ENCODE assay signal across 9 cellular contexts in genomic region chr19:45153339-45154063, GRCh38. TPM values are rescaled to one million over a fixed set of nuclear protein-coding genes. Genes with fewer than 3 reads are reported as not detected.
DNase-seq lines count a peak whose midpoint lies in the region; ATAC-seq and TF ChIP-seq lines count a peak whose summit lies in the region.
"Had no signal": no experiment of that assay in that cellular context is flagged by ENCODE, and none has a peak within 500 bp of the region (broad histone marks: within the 10 kb centered on the region; RNA-seq: fewer than 3 reads in every experiment).

No MANE protein-coding gene starts in this region.

- H3K4me1 ChIP-seq in tibial nerve = peaks cover 0 to 30% (median 22%) of the 10 kb centered on the region in 4 donors

- H3K9me3 ChIP-seq in tibial nerve = no peaks in the 10 kb centered on the region

- no peak overlapping the region for H3K27ac Mint-ChIP-seq in natural killer cell treated with Interleukin-12 subunit alpha and Interleukin-12 subunit beta and Interleukin-15 and Interleukin-18, amount 100 ng/mL, for 72 hours

- peaks cover 11 to 19% of the 10 kb centered on the region in 2 donors for H3K4me1 Mint-ChIP-seq in natural killer cell treated with Interleukin-12 subunit alpha and Interleukin-12 subunit beta and Interleukin-15 and Interleukin-18, amount 100 ng/mL, for 72 hours (ENCODE audit: low read depth in 2 of 2)

- no peaks in the 10 kb centered on the region for H3K36me3 Mint-ChIP-seq in natural killer cell treated with Interleukin-12 subunit alpha and Interleukin-12 subunit beta and Interleukin-15 and Interleukin-18, amount 100 ng/mL, for 72 hours

- TF ChIP-seq CTCF in tibial nerve (IDR thresholded peaks at IDR 0.05) = no peak

- ATAC-seq in natural killer cell treated with Interleukin-12 subunit alpha and Interleukin-12 subunit beta and Interleukin-15 and Interleukin-18, amount 100 ng/mL, for 72 hours = peak; percentile 20 to 25
- ATAC-seq in GM21529 (IDR thresholded peaks at IDR 0.05; ENCODE audit: unreplicated experiment) = no peak

- H3K27me3 ChIP-seq in tibial nerve = peaks cover 0 to 79% of the 10 kb centered on the region in 2 donors

- H3K27ac ChIP-seq in tibial nerve = no peak overlapping the region
- H3K27ac ChIP-seq: C4-2B had no signal

- peaks cover 0 to 6% (median 0%) of the 10 kb centered on the region in 3 donors for H3K36me3 ChIP-seq in tibial nerve

- peak overlapping the region; percentile 73 for H3K4me3 Mint-ChIP-seq in natural killer cell treated with Interleukin-12 subunit alpha and Interleukin-12 subunit beta and Interleukin-15 and Interleukin-18, amount 100 ng/mL, for 72 hours

- no peak for TF ChIP-seq POLR2A in tibial nerve (IDR thresholded peaks at IDR 0.05)

- TF ChIP-seq EP300 in tibial nerve (IDR thresholded peaks at IDR 0.05) = no peak

- peaks cover 6 to 19% of the 10 kb centered on the region in 2 donors for H3K27me3 Mint-ChIP-seq in natural killer cell treated with Interleukin-12 subunit alpha and Interleukin-12 subunit beta and Interleukin-15 and Interleukin-18, amount 100 ng/mL, for 72 hours

- 1% methylated on average over 24 to 38 of the region's 69 CpGs for WGBS in tibial nerve, 2 donors

- peak overlapping the region in 3 of 4 donors; percentile 22 to 32 (median 29) for H3K4me3 ChIP-seq in tibial nerve

- no peaks in the 10 kb centered on the region for H3K9me3 Mint-ChIP-seq in natural killer cell treated with Interleukin-12 subunit alpha and Interleukin-12 subunit beta and Interleukin-15 and Interleukin-18, amount 100 ng/mL, for 72 hours

- peak; percentile 22 for DNase-seq in NCI-H146 (lab: John Stamatoyannopoulos, UW)
- no peak for DNase-seq in NCI-H146 treated with DMSO at 0.1 percent for 48 hours (lab: John Stamatoyannopoulos, UW; ENCODE audit: unreplicated experiment)
- peak; percentile 30 for DNase-seq in activated T-cell treated with anti-CD3 and anti-CD28 coated beads for 4 hours
- peak; percentile 19 for DNase-seq in fibroblast of gingiva (ENCODE audit: low read depth)
- no peak for DNase-seq in natural killer cell treated with Interleukin-12 subunit alpha and Interleukin-12 subunit beta and Interleukin-15 and Interleukin-18, amount 100 ng/mL, for 72 hours (ENCODE audit: low spot score)
- DNase-seq in tibial nerve (ENCODE audit: low spot score in 2 of 2) = no peak
- no peak for DNase-seq in GM19238 (ENCODE audit: insufficient read length, low spot score)

RNA-seq across cellular contexts. Expression of gene NKPD1, which starts 7.3 kb away (rescaled TPM):
- under 1 TPM; 0.14 to 0.22 TPM for total RNA-seq in natural killer cell treated with Interleukin-12 subunit alpha and Interleukin-12 subunit beta and Interleukin-15 and Interleukin-18, amount 100 ng/mL, for 72 hours
- total RNA-seq in tibial nerve = 1 to 10 TPM in 1 of 4 donors, not detected in 3; 1.2 TPM

RNA-seq across cellular contexts. Expression of gene TRAPPC6A, which starts 24.5 kb away (rescaled TPM):
- 10 to 100 TPM; 17.5 to 33.5 TPM for total RNA-seq in natural killer cell treated with Interleukin-12 subunit alpha and Interleukin-12 subunit beta and Interleukin-15 and Interleukin-18, amount 100 ng/mL, for 72 hours
- 10 to 100 TPM; 13.5 to 52.9 (median 29.1) TPM for total RNA-seq in tibial nerve

RNA-seq across cellular contexts. Expression of gene BLOC1S3, which starts 25.1 kb away (rescaled TPM):
- 10 to 100 TPM; 15.4 to 20.5 TPM for total RNA-seq in natural killer cell treated with Interleukin-12 subunit alpha and Interleukin-12 subunit beta and Interleukin-15 and Interleukin-18, amount 100 ng/mL, for 72 hours
- total RNA-seq in tibial nerve = 10 to 100 TPM; 12.0 to 42.0 (median 23.7) TPM

Comparison
In these comparisons a context has a peak if more than half of its experiments do, and no peak if none do; other contexts are left out.
1. DNase-seq: peak in NCI-H146 (single experiment), activated T-cell treated with anti-CD3 and anti-CD28 coated beads for 4 hours (single experiment) and fibroblast of gingiva (single experiment); none in NCI-H146 treated with DMSO at 0.1 percent for 48 hours (single experiment), natural killer cell treated with Interleukin-12 subunit alpha and Interleukin-12 subunit beta and Interleukin-15 and Interleukin-18, amount 100 ng/mL, for 72 hours (single experiment), tibial nerve (0 of 2) and GM19238 (single experiment).